ENCODE assay signal across 8 cellular contexts in the genomic region with DNA sequence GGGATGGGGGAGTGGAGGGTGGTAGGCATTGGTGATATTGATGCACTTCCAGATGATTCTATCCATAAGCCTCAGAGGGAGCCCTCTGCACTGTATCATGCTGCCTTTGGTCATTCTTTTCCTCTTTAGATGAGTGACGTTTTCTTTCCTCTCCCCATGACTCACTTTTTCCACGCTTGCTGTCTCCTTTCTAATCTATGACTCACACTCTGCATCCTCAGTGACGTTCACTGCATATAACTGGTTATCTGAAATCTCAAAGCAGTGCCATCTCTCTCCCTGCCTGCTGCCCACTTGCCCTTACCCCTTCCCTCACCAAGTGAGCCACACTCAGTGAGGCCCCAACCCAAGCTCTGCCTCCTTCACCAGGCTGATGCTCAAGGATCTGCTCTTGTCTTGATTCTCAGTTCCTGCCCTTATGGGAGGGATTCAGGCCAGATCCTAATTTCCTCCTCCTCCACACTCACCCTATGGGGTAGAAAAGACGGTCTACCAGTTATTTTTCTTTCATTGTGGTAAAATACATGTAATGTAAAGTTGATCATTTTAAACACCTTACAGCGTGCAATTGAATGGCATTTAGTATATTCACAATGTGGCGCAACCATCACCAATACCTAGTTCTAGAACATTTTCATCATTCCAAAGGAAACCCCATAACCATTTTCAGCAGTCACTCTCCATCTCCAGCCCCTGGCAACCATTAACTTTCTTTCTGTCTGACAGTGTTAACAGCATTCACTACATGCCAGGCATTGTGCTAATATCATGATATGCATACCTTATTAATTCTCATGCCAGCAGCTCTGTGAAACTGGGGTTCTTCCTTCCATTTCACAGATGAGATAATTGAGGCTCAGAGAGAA. TPM values are rescaled to one million over a fixed set of nuclear protein-coding genes. Genes with fewer than 3 reads are reported as not detected.
DNase-seq lines count a peak whose midpoint lies in the region; ATAC-seq and TF ChIP-seq lines count a peak whose summit lies in the region.

No MANE protein-coding gene starts in this region.

- H4K8ac ChIP-seq in H9 (replicated peaks; ENCODE audit: insufficient read length, low read depth, low read length), result no peak overlapping the region

- H3K4me1 Mint-ChIP-seq in H9, result no peaks in the 10 kb centered on the region

- H3K9me3 Mint-ChIP-seq in H9, result peaks cover 13 to 44% of the 10 kb centered on the region in 2 experiments; a peak in 4 of 5 replicates

- no peak for TF ChIP-seq POLR2A in ovary (IDR thresholded peaks at IDR 0.05)

- H3K27me3 ChIP-seq in ACC112 (ENCODE audit: insufficient read depth, low read length) (no peaks in the 10 kb centered on the region), left lung (peaks cover 0 to 4% of the 10 kb centered on the region in 2 donors), H9 (ENCODE audit: insufficient read depth, low read length) (no peaks in the 10 kb centered on the region), ovary (no peaks in the 10 kb centered on the region)

- no peaks in the 10 kb centered on the region for H4K20me1 ChIP-seq in H9 (ENCODE audit: control insufficient read depth, insufficient read depth, insufficient read length)

- H3K4me3 ChIP-seq in ACC112 (ENCODE audit: low read depth, low read length) (no peak overlapping the region; the same call in 1 of the 2 replicates), left lung (no peak overlapping the region), ovary (no peak overlapping the region)

- no peak overlapping the region for H3K27ac Mint-ChIP-seq in H9

- H2BK15ac ChIP-seq in H9 (ENCODE audit: low read depth, low read length), result no peak overlapping the region

- H3K56ac ChIP-seq in H9 (ENCODE audit: insufficient read length, low read depth, low read length), result no peak overlapping the region

- ATAC-seq in HG03378 (IDR thresholded peaks at IDR 0.05; ENCODE audit: unreplicated experiment) (peak; percentile 69), left lung (peak; percentile 70)

- H3T11ph ChIP-seq in H9 (ENCODE audit: low read length), result no peak overlapping the region

- H3K9me3 ChIP-seq in left lung (no peaks in the 10 kb centered on the region), H9 (ENCODE audit: control insufficient read depth, low read depth, low read length) (no peaks in the 10 kb centered on the region), ovary (no peaks in the 10 kb centered on the region)

- peaks cover 18% of the 10 kb centered on the region for H3K4me1 ChIP-seq in ACC112 (ENCODE audit: control insufficient read depth, insufficient read depth, low read length, unreplicated experiment)
- H3K4me1 ChIP-seq in left lung, result no peaks in the 10 kb centered on the region
- H3K4me1 ChIP-seq in H9 (ENCODE audit: insufficient read depth, low read length), result no peaks in the 10 kb centered on the region
- H3K4me1 ChIP-seq in ovary (ENCODE audit: insufficient read depth), result no peaks in the 10 kb centered on the region

- H3K36me3 ChIP-seq in ACC112 (ENCODE audit: insufficient read depth, low read length), result no peaks in the 10 kb centered on the region
- no peaks in the 10 kb centered on the region for H3K36me3 ChIP-seq in left lung
- no peaks in the 10 kb centered on the region for H3K36me3 ChIP-seq in ovary

- no peaks in the 10 kb centered on the region for H3K79me1 ChIP-seq in H9 (ENCODE audit: insufficient read depth, low read depth, low read length, poor library complexity, severe bottlenecking)

- no CpG with 5 or more reads among the region's 6 CpGs for WGBS in H9 (ENCODE audit: extremely low coverage, insufficient read length, low lambda C conversion rate)
- 61 to 62% (median 61%) methylated on average over 6 of the region's 6 CpGs for WGBS in ovary, 3 donors

- intact Hi-C loops in left lung (cut with DNase I) (no loop called here), ovary (cut with DNase I) (no loop called here)

- H3K4me3 Mint-ChIP-seq in H9, result no peak overlapping the region

- H2BK5ac ChIP-seq in H9 (ENCODE audit: insufficient read length, low read length), result no peak overlapping the region

- no peaks in the 10 kb centered on the region for H3K23me2 ChIP-seq in H9 (ENCODE audit: insufficient read length, low read depth, low read length, poor library complexity, severe bottlenecking)

- H2AK5ac ChIP-seq in H9 (ENCODE audit: insufficient read length, low read length), result no peak overlapping the region

- H3K4me2 ChIP-seq in H9 (ENCODE audit: insufficient read depth, insufficient read length, low read length), result no peak overlapping the region

- H3K36me3 Mint-ChIP-seq in H9 (ENCODE audit: insufficient read depth in 1 of 3, low read depth in 3 of 3), result 0 out of 7 replicates have a peak, but pooled peaks cover 0 to 4% (median 0%) of the 10 kb centered on the region in 3 experiments

- H3K23ac ChIP-seq in H9 (ENCODE audit: insufficient read length, low read depth, low read length), result no peak overlapping the region

- no peak overlapping the region for H4K91ac ChIP-seq in H9 (ENCODE audit: insufficient read length, low read depth, low read length)

- no peak overlapping the region for H3K9ac ChIP-seq in H9 (ENCODE audit: extremely low read depth, insufficient read length, low read length)

- H3K27ac ChIP-seq in ACC112 (ENCODE audit: low read depth, low read length) (peak overlapping the region; percentile 98), left lung (no peak overlapping the region), H9 (ENCODE audit: insufficient read length, low read depth, low read length) (no peak overlapping the region), ovary (no peak overlapping the region)

- H2AFZ ChIP-seq in ACC112 (ENCODE audit: low read length, unreplicated experiment), result peak overlapping the region; percentile 72
- H2AFZ ChIP-seq in H9 (ENCODE audit: low read length), result no peak overlapping the region

- no peak overlapping the region for H3K18ac ChIP-seq in H9 (ENCODE audit: insufficient read length, low read depth, low read length)

- peaks cover 37% of the 10 kb centered on the region for H3K27me3 Mint-ChIP-seq in H9 (ENCODE audit: low read depth)

- TF ChIP-seq CTCF in left lung (IDR thresholded peaks at IDR 0.05), result no peak
- TF ChIP-seq CTCF in H9 (conservative IDR thresholded peaks at IDR 0.05), result no peak
- no peak for TF ChIP-seq CTCF in ovary (IDR thresholded peaks at IDR 0.05)

- no peak overlapping the region for H2BK12ac ChIP-seq in H9 (ENCODE audit: insufficient read length, low read depth, low read length)

- H3K79me2 ChIP-seq in ACC112 (ENCODE audit: control insufficient read depth, insufficient read depth, low read length, unreplicated experiment) (no peaks in the 10 kb centered on the region), H9 (ENCODE audit: insufficient read depth, low read length) (no peaks in the 10 kb centered on the region)

- no peak overlapping the region for H2BK20ac ChIP-seq in H9 (ENCODE audit: low read depth, low read length, poor library complexity, severe bottlenecking)

- no peak overlapping the region for H3K14ac ChIP-seq in H9 (ENCODE audit: insufficient read depth, low read length)

- peak; percentile 59 for DNase-seq in activated CD8-positive, alpha-beta memory T cell treated with anti-CD3 and anti-CD28 coated beads, Interleukin-2, amount 50 U/mL, for 48 hours
- no peak for DNase-seq in left lung
- no peak for DNase-seq in H9
- DNase-seq in NCI-H446 treated with DMSO at 0.1 percent for 48 hours (lab: John Stamatoyannopoulos, UW), result no peak
- DNase-seq in iPS-NIHi11 (ENCODE audit: low spot score), result no peak
- DNase-seq in ovary, result no peak

- H3K4ac ChIP-seq in H9 (ENCODE audit: low read depth, low read length), result no peak overlapping the region

- H4K5ac ChIP-seq in H9 (ENCODE audit: insufficient read length, low read depth, low read length), result no peak overlapping the region

- no peak for TF ChIP-seq EP300 in ovary (IDR thresholded peaks at IDR 0.05)

- no peak overlapping the region for H2BK120ac ChIP-seq in H9 (ENCODE audit: low read depth, low read length, poor library complexity, severe bottlenecking)

RNA-seq across cellular contexts. Expression of a gene that starts 31.8 kb away (rescaled TPM):
- 10 to 100 TPM; 12.9 to 16.3 TPM for total RNA-seq in left lung
- 1.0 and 1.3 TPM in 2 replicates for total RNA-seq in H9 (2021)
- 10 to 100 TPM in 1 of 7 donors, 1 to 10 TPM in 6; 1.4 to 37.1 (median 7.0) TPM for total RNA-seq in ovary
- polyA plus RNA-seq in ovary, result 1 to 10 TPM in 1 of 2 donors, under 1 TPM in 1; 0.90 to 8.2 TPM
